In genomic region chr17:70636517-70637133, GRCh38 we compare ENCODE assay signal across 8 cellular contexts.
A peak's percentile ranks its signal among the peaks of the same experiment; 100 is the strongest.
DNase-seq lines count a peak whose midpoint lies in the region; ATAC-seq lines count a peak whose summit lies in the region.

No MANE protein-coding gene starts in this region.

- H2AK5ac ChIP-seq in mesendoderm (ENCODE audit: low read length), result no peak overlapping the region

- H3K4me3 Mint-ChIP-seq in activated T-cell treated with anti-CD3 and anti-CD28 coated beads, Interleukin-2, amount 50 U/mL, for 24 hours, result no peak overlapping the region

- no peak overlapping the region for H3K4me3 ChIP-seq in mesendoderm (ENCODE audit: low read length)

- no peak overlapping the region for H4K8ac ChIP-seq in mesendoderm (ENCODE audit: low read depth, low read length)

- H3K27ac Mint-ChIP-seq in activated T-cell treated with anti-CD3 and anti-CD28 coated beads, Interleukin-2, amount 50 U/mL, for 24 hours, result no peak overlapping the region

- H3K36me3 ChIP-seq in mesendoderm (ENCODE audit: control insufficient read depth, insufficient read depth, low read length), result no peaks in the 10 kb centered on the region

- no peak overlapping the region for H3K56ac ChIP-seq in mesendoderm (ENCODE audit: low read length)

- H3K4me1 ChIP-seq in mesendoderm (ENCODE audit: control insufficient read depth, low read depth, low read length), result no peaks in the 10 kb centered on the region

- no peaks in the 10 kb centered on the region for H3K36me3 Mint-ChIP-seq in activated T-cell treated with anti-CD3 and anti-CD28 coated beads, Interleukin-2, amount 50 U/mL, for 24 hours (ENCODE audit: low read depth)

- no peaks in the 10 kb centered on the region for H3K79me2 ChIP-seq in mesendoderm (ENCODE audit: control insufficient read depth, insufficient read depth, low read length)

- WGBS in mesendoderm (ENCODE audit: extremely low coverage, insufficient coverage, low lambda C conversion rate), result no CpG with 5 or more reads among the region's 2 CpGs

- no peaks in the 10 kb centered on the region for H3K27me3 Mint-ChIP-seq in activated T-cell treated with anti-CD3 and anti-CD28 coated beads, Interleukin-2, amount 50 U/mL, for 24 hours

- peak; percentile 67 for DNase-seq in ELR (ENCODE audit: low read depth)
- DNase-seq in NCI-H460 (ENCODE audit: extremely low read depth, low read depth), result peak; percentile 62
- DNase-seq in cerebellar cortex (ENCODE audit: low spot score), result peak; percentile 61
- DNase-seq in mesendoderm, result peak; percentile 30
- DNase-seq in activated T-cell treated with anti-CD3 and anti-CD28 coated beads, Interleukin-2, amount 50 U/mL, for 24 hours, result no peak
- no peak for DNase-seq in islet precursor cell

- H2BK15ac ChIP-seq in mesendoderm (replicated peaks; ENCODE audit: low read depth), result no peak overlapping the region

- H3K4me2 ChIP-seq in mesendoderm (ENCODE audit: low read length), result no peak overlapping the region

- H3K23ac ChIP-seq in mesendoderm (ENCODE audit: low read length), result no peak overlapping the region

- H3K4me1 Mint-ChIP-seq in activated T-cell treated with anti-CD3 and anti-CD28 coated beads, Interleukin-2, amount 50 U/mL, for 24 hours (ENCODE audit: low read depth), result no peaks in the 10 kb centered on the region

- H3K27ac ChIP-seq in mesendoderm (ENCODE audit: low read depth, low read length), result no peak overlapping the region

- H2BK5ac ChIP-seq in mesendoderm (ENCODE audit: low read length), result no peak overlapping the region

- H3K9ac ChIP-seq in mesendoderm (ENCODE audit: low read length), result no peak overlapping the region

- H3K9me3 Mint-ChIP-seq in activated T-cell treated with anti-CD3 and anti-CD28 coated beads, Interleukin-2, amount 50 U/mL, for 24 hours, result no peaks in the 10 kb centered on the region

- peak; percentile 66 for ATAC-seq in HG02884 (IDR thresholded peaks at IDR 0.05; ENCODE audit: unreplicated experiment)
- ATAC-seq in GM18858 (IDR thresholded peaks at IDR 0.05; ENCODE audit: unreplicated experiment), result no peak

- no peak overlapping the region for H3K4ac ChIP-seq in mesendoderm (ENCODE audit: low read depth, low read length)

- H2BK120ac ChIP-seq in mesendoderm (ENCODE audit: low read depth, low read length), result no peak overlapping the region

- no peaks in the 10 kb centered on the region for H3K79me1 ChIP-seq in mesendoderm (ENCODE audit: low read length)

- H4K5ac ChIP-seq in mesendoderm (ENCODE audit: low read length), result no peak overlapping the region

- no peaks in the 10 kb centered on the region for H3K27me3 ChIP-seq in mesendoderm (ENCODE audit: insufficient read depth, low read length, poor library complexity)

- no peak overlapping the region for H3K18ac ChIP-seq in mesendoderm (ENCODE audit: low read length)

Comparison
In these comparisons a context has a peak if more than half of its experiments do, and no peak if none do; other contexts are left out.
1. DNase-seq: peak in ELR (single experiment), NCI-H460 (single experiment), cerebellar cortex (single experiment) and mesendoderm (single experiment); none in activated T-cell treated with anti-CD3 and anti-CD28 coated beads, Interleukin-2, amount 50 U/mL, for 24 hours (single experiment) and islet precursor cell (single experiment).